In genomic region chr14:72755766-72756165, GRCh38 we compare ENCODE assay signal across 29 cellular contexts.
DNase-seq lines count a peak whose midpoint lies in the region; ATAC-seq, FAIRE-seq and TF ChIP-seq lines count a peak whose summit lies in the region.
"Had no signal": no experiment of that assay in that cellular context is flagged by ENCODE, and none has a peak within 500 bp of the region (broad histone marks: within the 10 kb centered on the region; RNA-seq: fewer than 3 reads in every experiment).

No MANE protein-coding gene starts in this region.

- no peak for ATAC-seq in left cardiac atrium
- ATAC-seq in GM19023 (IDR thresholded peaks at IDR 0.05; ENCODE audit: unreplicated experiment) = no peak
- ATAC-seq: PC-3 had no signal

- peaks cover 6% of the 10 kb centered on the region for H3K9me3 ChIP-seq in cardiac muscle cell (ENCODE audit: low read depth)
- peaks cover 7 to 9% of the 10 kb centered on the region in 2 experiments; a peak in 2 of 4 replicates for H3K9me3 ChIP-seq in H1 (ENCODE audit: insufficient read depth in 2 of 2, low read depth in 1 of 2, low read length in 1 of 2)
- peaks cover 29% of the 10 kb centered on the region for H3K9me3 ChIP-seq in mesenchymal stem cell (ENCODE audit: control insufficient read depth, low read length)
- H3K9me3 ChIP-seq in GM23248 (ENCODE audit: low read depth) = peaks cover 3% of the 10 kb centered on the region

- DNase-seq in cardiac muscle cell (ENCODE audit: low read depth in 1 of 2, low spot score in 1 of 2) (peak in 1 of 2 donors; percentile 46), left cardiac atrium (no peak), H1 (ENCODE audit: low read depth in 1 of 2, low spot score in 2 of 2) (no peak), mesenchymal stem cell (no peak), GM23248 (no peak), COR-L47 (lab: John Stamatoyannopoulos, UW) (no peak)
- DNase-seq: C1 segment of cervical spinal cord; Caco-2; CD4-positive, alpha-beta memory T cell; DMS153; DND-41; H9; HFFc6; KBM-7; MV-4-11; NCI-H1105; NCI-H1436 treated with DMSO at 0.1 percent for 48 hours; NCI-H187 treated with DMSO at 0.1 percent for 48 hours; NCI-H446 treated with DMSO at 0.1 percent for 48 hours; NCI-H526; NCI-H82; NK-92 treated with Interleukin-12 subunit alpha and Interleukin-12 subunit beta, amount 100 ng/mL, for 24 hours; PC-3; SHP77 had no signal

- FAIRE-seq in H1 (lab: Jason Lieb, UNC) = no peak
- FAIRE-seq: A204.1, GM12892, GM19239 had no signal

- no peak overlapping the region for H3K56ac ChIP-seq in H1 (replicated peaks; ENCODE audit: insufficient read length, low read depth, low read length)

- TF ChIP-seq RAD21 in H1 (IDR thresholded peaks at IDR 0.05 in 1 of 2, conservative IDR thresholded peaks at IDR 0.05 in 1 of 2; ENCODE audit: low read depth in 2 of 2, low read length in 2 of 2) = no peak

- H3K4me1 ChIP-seq in cardiac muscle cell (ENCODE audit: low read depth) = peaks cover 11% of the 10 kb centered on the region
- H3K4me1 ChIP-seq in H1 (replicated peaks in 1 of 4; ENCODE audit: control insufficient read depth in 3 of 4, insufficient read depth in 4 of 4, low read length in 3 of 4) = no peaks in the 10 kb centered on the region
- peaks cover 5% of the 10 kb centered on the region for H3K4me1 ChIP-seq in mesenchymal stem cell (ENCODE audit: control insufficient read depth, insufficient read depth, low read depth, low read length)
- H3K4me1 ChIP-seq in GM23248 (ENCODE audit: insufficient read depth) = peaks cover 10% of the 10 kb centered on the region
- H3K4me1 ChIP-seq: Caco-2 had no signal

- H2BK12ac ChIP-seq in H1 (ENCODE audit: low read depth, low read length) = no peak overlapping the region
- no peak overlapping the region for H2BK12ac ChIP-seq in mesenchymal stem cell (ENCODE audit: low read length in 2 of 2)

- H3K23me2 ChIP-seq in H1 (ENCODE audit: low read depth, low read length) = no peaks in the 10 kb centered on the region

- TF ChIP-seq EP300 in H1 (IDR thresholded peaks at IDR 0.05; ENCODE audit: borderline replicate concordance in 1 of 2, low read depth in 2 of 2, low read length in 2 of 2) = no peak

- H4K5ac ChIP-seq in H1 (ENCODE audit: insufficient read length, low read depth, low read length) = no peak overlapping the region

- H3K36me3 ChIP-seq in cardiac muscle cell = no peaks in the 10 kb centered on the region
- H3K36me3 ChIP-seq in H1 (ENCODE audit: control insufficient read depth in 2 of 4, insufficient read depth in 4 of 4, low read length in 3 of 4) = no peaks in the 10 kb centered on the region
- peaks cover 0 to 24% of the 10 kb centered on the region in 2 experiments for H3K36me3 ChIP-seq in mesenchymal stem cell (ENCODE audit: control insufficient read depth in 1 of 2, insufficient read depth in 2 of 2, low read depth in 1 of 2, low read length in 2 of 2)
- H3K36me3 ChIP-seq in GM23248 (ENCODE audit: low read depth) = peaks cover 7% of the 10 kb centered on the region; the same call in 1 of the 2 replicates

- H3K27ac ChIP-seq in cardiac muscle cell (peak overlapping the region; percentile 61), H1 (ENCODE audit: low read depth, low read length) (no peak overlapping the region), mesenchymal stem cell (ENCODE audit: low read length, poor library complexity, severe bottlenecking) (no peak overlapping the region), GM23248 (no peak overlapping the region)
- H3K27ac ChIP-seq: RWPE1 had no signal

- TF ChIP-seq CTCF in cardiac muscle cell (IDR thresholded peaks at IDR 0.05; ENCODE audit: low read depth, low read length) = no peak
- no peak for TF ChIP-seq CTCF in H1 (IDR thresholded peaks at IDR 0.05; ENCODE audit: control extremely low read depth in 1 of 3, insufficient read depth in 1 of 3, low read depth in 1 of 3, low read length in 3 of 3)

- H2AK5ac ChIP-seq in H1 (ENCODE audit: low read depth, low read length) (no peak overlapping the region), mesenchymal stem cell (ENCODE audit: low read length, severe bottlenecking) (no peak overlapping the region)

- H3K4ac ChIP-seq in H1 (replicated peaks; ENCODE audit: insufficient read length, low read depth, low read length) (no peak overlapping the region), mesenchymal stem cell (ENCODE audit: low read depth in 1 of 2, low read length in 2 of 2) (no peak overlapping the region)

- H3K18ac ChIP-seq in H1 (ENCODE audit: extremely low read depth, low read length) = no peak overlapping the region
- H3K18ac ChIP-seq in mesenchymal stem cell (ENCODE audit: low read depth in 1 of 2, low read length in 2 of 2) = no peak overlapping the region

- H3K9ac ChIP-seq in H1 (replicated peaks in 1 of 4; ENCODE audit: extremely low read depth in 1 of 4, low read depth in 3 of 4, low read length in 3 of 4) (no peak overlapping the region), mesenchymal stem cell (ENCODE audit: low read length) (no peak overlapping the region), GM23248 (no peak overlapping the region)

- H2BK15ac ChIP-seq in H1 (ENCODE audit: low read length) (no peak overlapping the region), mesenchymal stem cell (ENCODE audit: low read depth, poor library complexity, severe bottlenecking) (no peak overlapping the region)

- H3K27me3 ChIP-seq in cardiac muscle cell = no peaks in the 10 kb centered on the region
- no peaks in the 10 kb centered on the region; a peak in 1 of 7 replicates for H3K27me3 ChIP-seq in H1 (replicated peaks in 1 of 4; ENCODE audit: control insufficient read depth in 3 of 4, extremely low read depth in 1 of 4, insufficient read depth in 3 of 4, low read length in 3 of 4)
- no peaks in the 10 kb centered on the region for H3K27me3 ChIP-seq in mesenchymal stem cell (ENCODE audit: control insufficient read depth in 1 of 2, insufficient read depth in 1 of 2, low read length in 2 of 2)
- H3K27me3 ChIP-seq in GM23248 (replicated peaks; ENCODE audit: insufficient read depth) = no peaks in the 10 kb centered on the region

- no peak overlapping the region for H2BK5ac ChIP-seq in H1 (ENCODE audit: low read depth, low read length)
- H2BK5ac ChIP-seq in mesenchymal stem cell (ENCODE audit: low read depth, low read length, poor library complexity, severe bottlenecking) = no peak overlapping the region

- 0 out of 2 replicates have a peak overlapping the region, but pooled peaks have one; percentile 18 for H4K8ac ChIP-seq in H1 (ENCODE audit: extremely low read depth, insufficient read depth, low read length)
- no peak overlapping the region for H4K8ac ChIP-seq in mesenchymal stem cell (ENCODE audit: low read length)

- H4K91ac ChIP-seq in H1 (replicated peaks; ENCODE audit: insufficient read length, low read length) (no peak overlapping the region), mesenchymal stem cell (ENCODE audit: low read length) (peak overlapping the region; percentile 18)

- in situ Hi-C loops in GM23248 (cut with MboI) = no loop called here

- no peaks in the 10 kb centered on the region for H3K9me2 ChIP-seq in GM23248 (ENCODE audit: insufficient read depth)

- H4K20me1 ChIP-seq in H1 (replicated peaks in 1 of 2; ENCODE audit: control insufficient read depth in 1 of 2, insufficient read depth in 2 of 2, low read length in 2 of 2) (peaks cover 0 to 2% of the 10 kb centered on the region in 2 experiments), GM23248 (ENCODE audit: insufficient read depth) (no peaks in the 10 kb centered on the region)

- intact Hi-C loops in left cardiac atrium (cut with DNase I) = no loop called here

- H2BK20ac ChIP-seq in H1 (ENCODE audit: low read length) = no peak overlapping the region

- peaks cover 9% of the 10 kb centered on the region; the same call in 1 of the 2 replicates for H3F3A ChIP-seq in GM23248 (ENCODE audit: insufficient read depth)

- no peak overlapping the region for H3K4me2 ChIP-seq in H1 (ENCODE audit: insufficient read depth in 1 of 2, low read depth in 2 of 2, low read length in 2 of 2)
- H3K4me2 ChIP-seq in mesenchymal stem cell (ENCODE audit: low read length, poor library complexity, severe bottlenecking) = no peak overlapping the region
- no peak overlapping the region for H3K4me2 ChIP-seq in GM23248 (ENCODE audit: unreplicated experiment)

- H2BK120ac ChIP-seq in H1 (replicated peaks; ENCODE audit: low read depth, low read length) (no peak overlapping the region), mesenchymal stem cell (ENCODE audit: low read depth, low read length) (no peak overlapping the region)

- no peak overlapping the region for H2AFZ ChIP-seq in H1 (ENCODE audit: low read length)
- no peak overlapping the region for H2AFZ ChIP-seq in mesenchymal stem cell (ENCODE audit: low read depth, low read length)
- H2AFZ ChIP-seq in GM23248 = no peak overlapping the region

- no peaks in the 10 kb centered on the region for H3K79me2 ChIP-seq in H1 (ENCODE audit: control insufficient read depth in 1 of 2, insufficient read depth in 2 of 2, low read length in 2 of 2)
- peaks cover 25% of the 10 kb centered on the region for H3K79me2 ChIP-seq in GM23248 (ENCODE audit: insufficient read depth)

- 79% methylated on average over 3 of the region's 3 CpGs; no CpG with 5 or more reads in 1 of the 2 experiments for WGBS in H1 (ENCODE audit: extremely low coverage in 1 of 2, insufficient coverage in 1 of 2, insufficient read length in 1 of 2, insufficient replicate concordance in 2 of 2, low coverage in 1 of 2, low lambda C conversion rate in 2 of 2, missing lambda C conversion rate in 1 of 2), 2 experiments
- 52% methylated on average over 3 of the region's 3 CpGs for WGBS in mesenchymal stem cell
- 33 to 34% methylated on average over 3 of the region's 3 CpGs for WGBS in GM23248 (ENCODE audit: low coverage in 1 of 2, low lambda C conversion rate in 2 of 2, missing lambda C conversion rate in 2 of 2), 2 experiments

- CTCF ChIA-PET in H1 (lab: Charles Lee; ENCODE audit: partially characterized antibody) = interaction anchor here (0.6 to 1.5 kb wide), 7 partner anchors 57 to 244 kb away, joined by 3 to 7 read pairs (median 3); no protein-coding TSS in a partner anchor

- TF ChIP-seq POLR2A in H1 (IDR thresholded peaks at IDR 0.05; ENCODE audit: control extremely low read depth in 1 of 2, low read depth in 2 of 2, low read length in 2 of 2) = no peak

- H3K14ac ChIP-seq in H1 (ENCODE audit: insufficient read length) (no peak overlapping the region), mesenchymal stem cell (ENCODE audit: low read length in 2 of 2) (no peak overlapping the region)

- H3K79me1 ChIP-seq in H1 (ENCODE audit: low read depth, low read length) (no peaks in the 10 kb centered on the region), mesenchymal stem cell (replicated peaks; ENCODE audit: low read length, poor library complexity, severe bottlenecking) (peaks cover 45% of the 10 kb centered on the region)

- no peak overlapping the region for H3K23ac ChIP-seq in H1 (ENCODE audit: insufficient read length)
- H3K23ac ChIP-seq in mesenchymal stem cell (ENCODE audit: low read length in 2 of 2) = no peak overlapping the region

- POLR2A ChIA-PET in H1 (lab: Charles Lee; ENCODE audit: partially characterized antibody) = no interaction called here

- no peak overlapping the region for H3K4me3 ChIP-seq in cardiac muscle cell
- no peak overlapping the region for H3K4me3 ChIP-seq in H1 (ENCODE audit: extremely low read depth in 1 of 4, insufficient read depth in 2 of 4, low read depth in 3 of 4, low read length in 4 of 4)
- no peak overlapping the region for H3K4me3 ChIP-seq in mesenchymal stem cell (ENCODE audit: insufficient read depth in 1 of 2, low read depth in 1 of 2, low read length in 2 of 2)
- no peak overlapping the region for H3K4me3 ChIP-seq in GM23248
